Comparison of ENCODE assay signal across 2 cellular contexts in the genomic region with DNA sequence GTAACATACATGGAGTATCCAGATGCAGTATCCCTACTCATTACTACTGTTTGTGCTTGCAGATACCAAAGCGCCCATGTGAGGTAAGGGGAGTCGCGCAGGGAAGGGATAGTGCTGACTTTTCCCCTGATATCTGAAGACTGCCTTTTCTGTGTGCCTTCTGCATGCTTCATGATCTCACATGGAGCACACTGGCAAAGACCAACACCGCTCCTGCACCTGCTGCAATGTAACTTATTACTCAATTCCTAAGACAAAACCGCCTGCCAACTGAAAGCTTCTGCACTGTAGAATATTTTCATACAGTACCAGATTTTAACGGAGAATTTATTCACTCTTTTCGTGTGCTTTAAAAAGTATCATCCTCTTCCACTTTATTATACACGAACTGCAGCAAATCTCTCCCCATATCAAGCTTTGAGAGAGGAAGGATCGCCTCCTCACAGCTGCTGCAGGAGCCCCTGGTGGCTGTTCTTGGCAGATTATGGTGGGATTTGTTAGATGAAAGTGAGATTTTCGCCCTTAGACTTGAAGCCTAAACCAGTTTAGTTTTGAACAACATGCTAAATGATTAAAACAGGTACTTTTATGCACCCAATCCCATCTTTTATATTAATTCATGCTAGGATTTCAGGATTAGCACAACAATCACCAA.
TF ChIP-seq lines count a peak whose summit lies in the region.

No MANE protein-coding gene starts in this region.

TF ChIP-seq in liver, 16 proteins besides CTCF, POLR2A, EP300 and RAD21 (continued from another document):
- TF ChIP-seq REST (IDR thresholded peaks at IDR 0.05) (no peak), NR2F2 (IDR thresholded peaks at IDR 0.05) (no peak), EGR1 (IDR thresholded peaks at IDR 0.05; ENCODE audit: low read depth in 2 of 2) (no peak), FOXA1 (IDR thresholded peaks at IDR 0.05) (no peak), GABPA (IDR thresholded peaks at IDR 0.05 in 1 of 2, conservative IDR thresholded peaks at IDR 0.05 in 1 of 2) (no peak), RXRA (IDR thresholded peaks at IDR 0.05) (no peak), MAX (IDR thresholded peaks at IDR 0.05) (no peak), ZBTB33 (IDR thresholded peaks at IDR 0.05) (no peak), JUND (IDR thresholded peaks at IDR 0.05) (no peak), SP1 (IDR thresholded peaks at IDR 0.05) (no peak), HNF4A (conservative IDR thresholded peaks at IDR 0.05) (no peak), FOXA2 (IDR thresholded peaks at IDR 0.05) (no peak)

TF ChIP-seq in HepG2, 621 proteins besides CTCF, POLR2A, EP300 and RAD21 (continued from another document):
- TF ChIP-seq CSRNP1 (CRISPR knock-in tag; IDR thresholded peaks at IDR 0.05) (no peak), ZNF883 (CRISPR knock-in tag; IDR thresholded peaks at IDR 0.05; ENCODE audit: not compliant biosample characterization) (no peak), TRIM24 (CRISPR knock-in tag; IDR thresholded peaks at IDR 0.05) (no peak), ATF3 (CRISPR knock-in tag; IDR thresholded peaks at IDR 0.05) (no peak), NFIB (CRISPR knock-in tag; IDR thresholded peaks at IDR 0.05; ENCODE audit: borderline replicate concordance) (no peak), ZNF337 (CRISPR knock-in tag; IDR thresholded peaks at IDR 0.05; ENCODE audit: borderline replicate concordance, low read depth) (no peak), MIXL1 (CRISPR knock-in tag; IDR thresholded peaks at IDR 0.05) (no peak), ZXDC (CRISPR knock-in tag; IDR thresholded peaks at IDR 0.05) (no peak), HNRNPLL (IDR thresholded peaks at IDR 0.05; ENCODE audit: low read depth, low read length, poor library complexity, severe bottlenecking) (no peak)
